ENCODE assay signal across 8 cellular contexts in genomic region chr6:36317623-36318022, GRCh38. TPM values are rescaled to one million over a fixed set of nuclear protein-coding genes. Genes with fewer than 3 reads are reported as not detected.
"Had no signal": no experiment of that assay in that cellular context is flagged by ENCODE, and none has a peak within 500 bp of the region (broad histone marks: within the 10 kb centered on the region; RNA-seq: fewer than 3 reads in every experiment).

No MANE protein-coding gene starts in this region.

- DNase-seq: GDM1, GF-D8 had no signal

- FAIRE-seq: G401.6, GM12891, GM12892, GM18507, GM19239 had no signal

RNA-seq across cellular contexts. Expression of gene BNIP5, which starts 19.1 kb away (rescaled TPM):
- total RNA-seq: G401 had no signal

RNA-seq across cellular contexts. Expression of gene PNPLA1, which starts 47.8 kb away (rescaled TPM):
- total RNA-seq: G401 had no signal
